ENCODE assay signal across 15 cellular contexts in genomic region chr6:21187485-21187884, GRCh38.
"Had no signal": no experiment of that assay in that cellular context is flagged by ENCODE, and none has a peak within 500 bp of the region (broad histone marks: within the 10 kb centered on the region; RNA-seq: fewer than 3 reads in every experiment).

No MANE protein-coding gene starts in this region.

- H3K4me3 Mint-ChIP-seq: neural crest cell; stimulated activated naive CD8-positive, alpha-beta T cell treated with anti-CD3 and anti-CD28 coated beads, Interleukin-15, Interleukin-2, amounts not matched to agents 100 ng/mL and 50 ng/mL, for 24 hours; type B pancreatic cell had no signal

- H3K27ac ChIP-seq: esophagus muscularis mucosa, ovary, suprapubic skin had no signal

- H3K9me3 Mint-ChIP-seq: neural crest cell; stimulated activated naive CD8-positive, alpha-beta T cell treated with anti-CD3 and anti-CD28 coated beads, Interleukin-15, Interleukin-2, amounts not matched to agents 100 ng/mL and 50 ng/mL, for 24 hours; type B pancreatic cell had no signal

- H3K4me3 ChIP-seq: esophagus muscularis mucosa, ovary, suprapubic skin had no signal

- FAIRE-seq: bronchial epithelial cell, endometrium had no signal

- H3K27ac Mint-ChIP-seq: stimulated activated naive CD8-positive, alpha-beta T cell treated with anti-CD3 and anti-CD28 coated beads, Interleukin-15, Interleukin-2, amounts not matched to agents 100 ng/mL and 50 ng/mL, for 24 hours; type B pancreatic cell had no signal

- ATAC-seq: left ventricle myocardium superior, sciatic nerve had no signal

- H3K36me3 ChIP-seq: esophagus muscularis mucosa, ovary, suprapubic skin had no signal

- H3K27me3 Mint-ChIP-seq: stimulated activated naive CD8-positive, alpha-beta T cell treated with anti-CD3 and anti-CD28 coated beads, Interleukin-15, Interleukin-2, amounts not matched to agents 100 ng/mL and 50 ng/mL, for 24 hours; type B pancreatic cell had no signal

- H3K27me3 ChIP-seq: esophagus muscularis mucosa, ovary, suprapubic skin had no signal

- H3K9me3 ChIP-seq: esophagus muscularis mucosa, ovary, suprapubic skin had no signal

- DNase-seq: activated CD4-positive, alpha-beta T cell treated with anti-CD3 and anti-CD28 coated beads, Interleukin-2, amount 50 U/mL, for 1 hour; activated naive CD4-positive, alpha-beta T cell; aorta; hippocampal formation; left ventricle myocardium superior; mesenchymal stem cell; ovary had no signal
